25 cellular contexts compared by ENCODE assay signal in the genomic region with DNA sequence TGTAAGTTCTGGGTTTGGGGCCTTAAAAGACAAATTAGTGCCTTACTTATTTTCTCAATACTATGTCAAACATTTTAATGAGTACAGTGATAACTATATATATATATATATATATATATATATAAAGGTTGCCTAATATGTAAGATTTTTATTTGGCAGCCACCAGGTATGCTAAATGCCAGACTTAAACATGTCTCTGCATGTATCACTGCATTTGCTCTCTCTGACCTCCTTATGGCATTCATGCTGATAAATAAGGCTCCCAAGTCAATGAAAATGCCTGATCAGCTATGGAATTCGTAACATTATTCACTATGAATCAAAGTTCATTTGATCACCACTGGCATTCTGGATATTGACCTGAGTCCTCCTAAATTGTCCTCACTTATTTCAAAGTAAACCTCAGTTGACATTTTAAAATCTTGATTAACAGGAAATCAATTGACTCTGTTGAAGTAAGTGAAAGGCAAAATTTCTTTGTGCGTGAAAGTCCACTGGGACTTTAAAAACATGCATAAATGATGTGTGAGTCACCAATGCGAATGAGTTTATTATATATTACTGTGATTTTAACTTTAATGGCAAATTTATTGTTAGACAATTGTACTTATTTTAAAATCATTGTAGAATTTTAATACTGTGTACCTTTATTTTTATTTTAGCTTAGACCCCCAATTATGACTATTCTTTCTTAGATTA. TPM values are rescaled to one million over a fixed set of nuclear protein-coding genes. Genes with fewer than 3 reads are reported as not detected.
"Had no signal": no experiment of that assay in that cellular context is flagged by ENCODE, and none has a peak within 500 bp of the region (broad histone marks: within the 10 kb centered on the region; RNA-seq: fewer than 3 reads in every experiment).

No MANE protein-coding gene starts in this region.

- H3K36me3 Mint-ChIP-seq: brain, natural killer cell had no signal

- H3K9me3 Mint-ChIP-seq: activated naive CD4-positive, alpha-beta T cell treated with anti-CD3 and anti-CD28 coated beads for 36 hours; brain; central memory CD8-positive, alpha-beta T cell; effector memory CD8-positive, alpha-beta T cell; natural killer cell; T-helper 1 cell treated with Interleukin-12 subunit alpha and Interleukin-12 subunit beta and Interleukin-4 antibody, amounts not matched to agents 30 μg/mL and 1 μg/mL, for 36 hours had no signal

- H3K27ac ChIP-seq: dorsolateral prefrontal cortex, left ventricle myocardium inferior, sigmoid colon, upper lobe of left lung had no signal

- ATAC-seq: effector memory CD8-positive, alpha-beta T cell; natural killer cell; stimulated activated naive CD8-positive, alpha-beta T cell treated with anti-CD3 and anti-CD28 coated beads, Interleukin-15, Interleukin-2, amounts not matched to agents 100 U/mL and 50 U/mL, for 24 hours had no signal

- H3K4me3 Mint-ChIP-seq: activated naive CD4-positive, alpha-beta T cell treated with anti-CD3 and anti-CD28 coated beads for 36 hours; brain; central memory CD8-positive, alpha-beta T cell; effector memory CD8-positive, alpha-beta T cell; natural killer cell; T-helper 1 cell treated with Interleukin-12 subunit alpha and Interleukin-12 subunit beta and Interleukin-4 antibody, amounts not matched to agents 30 μg/mL and 1 μg/mL, for 36 hours had no signal

- DNase-seq: activated CD4-positive, alpha-beta T cell treated with anti-CD3 and anti-CD28 coated beads for 4 hours; activated CD4-positive, alpha-beta T cell treated with anti-CD3 and anti-CD28 coated beads, Interleukin-2, amount 50 U/mL, for 48 hours; activated CD4-positive, CD25-positive, alpha-beta regulatory T cell; activated naive CD4-positive, alpha-beta T cell treated with anti-CD3 and anti-CD28 coated beads for 36 hours; activated T-cell treated with anti-CD3 and anti-CD28 coated beads, Interleukin-2, amount 50 U/mL, for 48 hours; anterior cingulate cortex; dorsolateral prefrontal cortex; effector memory CD8-positive, alpha-beta T cell; foreskin melanocyte; glutamatergic neuron; hippocampal formation; left ventricle myocardium inferior; midbrain; natural killer cell; retina; sigmoid colon; stimulated activated CD4-positive, alpha-beta T cell treated with anti-CD3 and anti-CD28 coated beads, Interleukin-4, amount 100 ng/mL, for 24 hours; stimulated activated naive CD8-positive, alpha-beta T cell treated with anti-CD3 and anti-CD28 coated beads, Interleukin-15, Interleukin-2, amounts not matched to agents 100 U/mL and 50 U/mL, for 24 hours; upper lobe of left lung had no signal

- H3K27me3 ChIP-seq: sigmoid colon, upper lobe of left lung had no signal

- FAIRE-seq: colon, endothelial cell of umbilical vein had no signal

- H3K9me3 ChIP-seq: left ventricle myocardium inferior, sigmoid colon, upper lobe of left lung had no signal

- H3K4me1 Mint-ChIP-seq: brain; central memory CD8-positive, alpha-beta T cell; natural killer cell had no signal

- H3K4me3 ChIP-seq: dorsolateral prefrontal cortex, left ventricle myocardium inferior, sigmoid colon, upper lobe of left lung had no signal

- H3K27ac Mint-ChIP-seq: activated naive CD4-positive, alpha-beta T cell treated with anti-CD3 and anti-CD28 coated beads for 36 hours; brain; effector memory CD8-positive, alpha-beta T cell; natural killer cell; T-helper 1 cell treated with Interleukin-12 subunit alpha and Interleukin-12 subunit beta and Interleukin-4 antibody, amounts not matched to agents 30 μg/mL and 1 μg/mL, for 36 hours had no signal

- H3K4me1 ChIP-seq: left ventricle myocardium inferior, sigmoid colon had no signal

- H3K36me3 ChIP-seq: left ventricle myocardium inferior, sigmoid colon, upper lobe of left lung had no signal

RNA-seq across cellular contexts. Expression of a gene that starts 50.8 kb away (rescaled TPM):
- total RNA-seq: activated naive CD4-positive, alpha-beta T cell treated with anti-CD3 and anti-CD28 coated beads for 36 hours; endothelial cell of umbilical vein; left ventricle myocardium inferior; lung microvascular endothelial cell had no signal
- polyA plus RNA-seq: endothelial cell of umbilical vein had no signal
